ENCODE assay signal across 1 cellular context in genomic region chr7:44990520-44991023, GRCh38.
TF ChIP-seq lines count a peak whose summit lies in the region.

No MANE protein-coding gene starts in this region.

TF ChIP-seq in K562, 482 proteins besides CTCF, POLR2A, EP300 and RAD21 (continued from another document):
- TF ChIP-seq ZNF592 (IDR thresholded peaks at IDR 0.05) (no peak), THAP12 (CRISPR knock-in tag; IDR thresholded peaks at IDR 0.05) (no peak), PHB2 (IDR thresholded peaks at IDR 0.05; ENCODE audit: low read depth) (no peak), MTA2 (IDR thresholded peaks at IDR 0.05; ENCODE audit: low read depth) (no peak), EZH2 (IDR thresholded peaks at IDR 0.05; ENCODE audit: borderline replicate concordance, low read depth, low read length) (no peak), NEUROD1 (IDR thresholded peaks at IDR 0.05; ENCODE audit: borderline replicate concordance, low read depth, low read length, partially characterized antibody) (no peak), ZNF551 (CRISPR knock-in tag; IDR thresholded peaks at IDR 0.05) (no peak), HDAC2 (IDR thresholded peaks at IDR 0.05) (peak; percentile 70), THRAP3 (IDR thresholded peaks at IDR 0.05; ENCODE audit: borderline replicate concordance) (no peak), SMARCE1 (IDR thresholded peaks at IDR 0.05) (0 out of 2 replicates have a peak, but pooled peaks have one; percentile 4), SNIP1 (IDR thresholded peaks at IDR 0.05; ENCODE audit: low read depth) (no peak), THRB (CRISPR knock-in tag; conservative IDR thresholded peaks at IDR 0.05) (no peak), ZBTB34 (CRISPR knock-in tag; IDR thresholded peaks at IDR 0.05) (no peak), TEAD1 (CRISPR knock-in tag; IDR thresholded peaks at IDR 0.05) (no peak), ZBTB9 (CRISPR knock-in tag; IDR thresholded peaks at IDR 0.05) (no peak), HDAC3 (IDR thresholded peaks at IDR 0.05; ENCODE audit: borderline replicate concordance, partially characterized antibody) (no peak), HMGN3 (IDR thresholded peaks at IDR 0.05; ENCODE audit: borderline replicate concordance, extremely low read depth, insufficient read length, low read depth, low read length) (no peak), ZFP36 (IDR thresholded peaks at IDR 0.05; ENCODE audit: low read depth, low read length, partially characterized antibody) (no peak), POLR3A (IDR thresholded peaks at IDR 0.05; ENCODE audit: borderline replicate concordance, extremely low read depth, insufficient read depth, insufficient read length) (no peak), ZNF445 (CRISPR knock-in tag; IDR thresholded peaks at IDR 0.05; ENCODE audit: low read depth) (no peak), ZNF785 (CRISPR knock-in tag; IDR thresholded peaks at IDR 0.05) (no peak), KAT2B (IDR thresholded peaks at IDR 0.05; ENCODE audit: low read depth, low read length) (no peak), ZNF395 (CRISPR knock-in tag; IDR thresholded peaks at IDR 0.05) (peak; percentile 17; the same call in 1 of the 2 replicates), TFAM (CRISPR knock-in tag; conservative IDR thresholded peaks at IDR 0.05) (no peak), NR2C2 (CRISPR knock-in tag; IDR thresholded peaks at IDR 0.05) (no peak), NR2C2 (tag; IDR thresholded peaks at IDR 0.05) (0 out of 2 replicates have a peak, but pooled peaks have one; percentile 4), EHMT2 (IDR thresholded peaks at IDR 0.05) (no peak), VEZF1 (CRISPR knock-in tag; IDR thresholded peaks at IDR 0.05) (peak; percentile 38; the same call in 1 of the 2 replicates), BDP1 (IDR thresholded peaks at IDR 0.05; ENCODE audit: insufficient read depth, insufficient read length) (no peak), NKRF (IDR thresholded peaks at IDR 0.05; ENCODE audit: borderline replicate concordance) (no peak), TAF7 (tag; IDR thresholded peaks at IDR 0.05) (no peak)
